ENCODE assay signal across 6 cellular contexts in genomic region chr13:65104436-65104835, GRCh38.
DNase-seq lines count a peak whose midpoint lies in the region; TF ChIP-seq lines count a peak whose summit lies in the region.
"Not testable (repeated sequence)": the region's sequence is repeated elsewhere in the genome, so short reads cannot be mapped to it uniquely, and the experiment has no call there.

No MANE protein-coding gene starts in this region.

- TF ChIP-seq CTCF in astrocyte of the cerebellum (IDR thresholded peaks at IDR 0.05; ENCODE audit: low read depth, low read length, missing control alignments), result not testable (repeated sequence)

- in situ Hi-C loops in astrocyte of the cerebellum (cut with HindIII; ENCODE audit: low sequenced_read_pairs), result not testable (repeated sequence)

- not testable (repeated sequence) for H3K4me3 ChIP-seq in astrocyte of the cerebellum (ENCODE audit: low read depth, low read length)

- peak; percentile 1 for DNase-seq in DMS 273 (lab: John Stamatoyannopoulos, UW; ENCODE audit: unreplicated experiment)
- DNase-seq in H4 (ENCODE audit: low spot score), result peak; percentile 4
- DNase-seq in HT1080 (ENCODE audit: low read depth), result peak; percentile 8
- DNase-seq in RPMI7951 (ENCODE audit: low read depth), result peak; percentile 1
- DNase-seq in astrocyte of the cerebellum (ENCODE audit: low read depth), result peak; percentile 5
- DNase-seq in dermis blood vessel endothelial cell, result peak; percentile 4
